Comparison of ENCODE assay signal across 27 cellular contexts in the genomic region with DNA sequence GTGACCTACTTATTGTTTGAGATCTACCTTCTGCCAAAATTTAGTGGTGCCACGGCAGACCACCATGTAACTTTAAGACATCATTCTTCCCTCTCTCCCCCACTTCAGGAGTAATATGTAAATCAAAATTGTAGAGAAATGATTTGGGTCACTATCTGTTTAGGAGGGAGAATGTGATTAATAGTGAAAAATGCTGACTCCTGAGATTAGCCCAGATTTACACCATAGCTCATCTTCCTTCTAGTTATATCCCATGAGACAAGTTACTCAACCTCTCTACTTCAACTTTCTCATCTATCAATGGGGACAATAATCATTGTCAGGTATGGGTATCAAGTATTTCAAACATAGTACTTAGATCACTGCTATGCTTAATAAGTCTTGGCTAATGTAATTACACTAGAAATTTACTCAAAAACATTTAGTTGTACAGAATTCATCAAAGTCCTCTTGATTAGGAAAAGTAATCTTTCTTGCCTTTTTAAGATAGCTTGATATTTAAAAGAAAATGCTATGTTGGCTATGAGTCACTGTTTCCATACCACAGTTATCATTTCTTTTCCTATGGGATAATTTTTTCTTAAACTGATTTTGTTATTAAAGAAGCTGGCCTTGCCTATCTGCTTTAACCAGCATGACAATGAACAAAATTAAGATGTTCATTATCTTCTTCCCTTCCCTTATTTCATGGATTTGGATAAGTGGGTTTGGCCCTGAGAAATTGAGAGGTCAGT.
"Had no signal": no experiment of that assay in that cellular context is flagged by ENCODE, and none has a peak within 500 bp of the region (broad histone marks: within the 10 kb centered on the region; RNA-seq: fewer than 3 reads in every experiment).

No MANE protein-coding gene starts in this region.

- H3K36me3 ChIP-seq: SJCRH30, WERI-Rb-1 had no signal

- H3K27me3 ChIP-seq: body of pancreas, SJCRH30 had no signal

- H3K9me3 ChIP-seq: body of pancreas, SJCRH30, SK-N-SH had no signal

- H3K36me3 Mint-ChIP-seq: activated naive CD4-positive, alpha-beta T cell treated with anti-CD3 and anti-CD28 coated beads, Interleukin-2, amount 10 ng/mL, durations not matched to agents 7 days and 5 days; activated naive CD8-positive, alpha-beta T cell treated with anti-CD3 and anti-CD28 coated beads for 36 hours had no signal

- H3K4me1 Mint-ChIP-seq: activated CD4-positive, alpha-beta memory T cell treated with anti-CD3 and anti-CD28 coated beads, Interleukin-2, amount 10 ng/mL, durations not matched to agents 7 days and 5 days; activated CD4-positive, alpha-beta T cell treated with anti-CD3 and anti-CD28 coated beads for 36 hours; activated naive CD4-positive, alpha-beta T cell treated with anti-CD3 and anti-CD28 coated beads, Interleukin-2, amount 10 ng/mL, durations not matched to agents 7 days and 5 days; activated naive CD8-positive, alpha-beta T cell treated with anti-CD3 and anti-CD28 coated beads for 36 hours; activated T-helper 17 cell treated with anti-CD3 and anti-CD28 coated beads, Interleukin-2, amount 50 U/mL, for 72 hours; central memory CD8-positive, alpha-beta T cell had no signal

- H3K9me3 Mint-ChIP-seq: activated naive CD4-positive, alpha-beta T cell treated with anti-CD3 and anti-CD28 coated beads, Interleukin-2, amount 10 ng/mL, durations not matched to agents 7 days and 5 days; activated naive CD8-positive, alpha-beta T cell treated with anti-CD3 and anti-CD28 coated beads for 36 hours; activated T-helper 17 cell treated with anti-CD3 and anti-CD28 coated beads, Interleukin-2, amount 50 U/mL, for 72 hours; central memory CD8-positive, alpha-beta T cell had no signal

- H3K27ac ChIP-seq: body of pancreas, SJCRH30, WERI-Rb-1 had no signal

- H3K4me3 ChIP-seq: body of pancreas, SJCRH30 had no signal

- H3K27ac Mint-ChIP-seq: activated CD4-positive, alpha-beta memory T cell treated with anti-CD3 and anti-CD28 coated beads, Interleukin-2, amount 10 ng/mL, durations not matched to agents 7 days and 5 days; activated CD4-positive, alpha-beta T cell treated with anti-CD3 and anti-CD28 coated beads for 36 hours; activated naive CD4-positive, alpha-beta T cell treated with anti-CD3 and anti-CD28 coated beads, Interleukin-2, amount 10 ng/mL, durations not matched to agents 7 days and 5 days; activated naive CD8-positive, alpha-beta T cell treated with anti-CD3 and anti-CD28 coated beads for 36 hours; activated T-helper 17 cell treated with anti-CD3 and anti-CD28 coated beads, Interleukin-2, amount 50 U/mL, for 72 hours had no signal

- H3K27me3 Mint-ChIP-seq: activated CD4-positive, alpha-beta memory T cell treated with anti-CD3 and anti-CD28 coated beads, Interleukin-2, amount 10 ng/mL, durations not matched to agents 7 days and 5 days; activated CD4-positive, alpha-beta T cell treated with anti-CD3 and anti-CD28 coated beads for 36 hours; activated naive CD4-positive, alpha-beta T cell treated with anti-CD3 and anti-CD28 coated beads, Interleukin-2, amount 10 ng/mL, durations not matched to agents 7 days and 5 days; activated naive CD8-positive, alpha-beta T cell treated with anti-CD3 and anti-CD28 coated beads for 36 hours; activated T-helper 17 cell treated with anti-CD3 and anti-CD28 coated beads, Interleukin-2, amount 50 U/mL, for 72 hours; central memory CD8-positive, alpha-beta T cell had no signal

- DNase-seq: activated CD4-positive, alpha-beta memory T cell treated with anti-CD3 and anti-CD28 coated beads, Interleukin-2, amount 10 ng/mL, durations not matched to agents 7 days and 5 days; activated CD4-positive, alpha-beta T cell treated with anti-CD3 and anti-CD28 coated beads for 36 hours; activated CD4-positive, alpha-beta T cell treated with anti-CD3 and anti-CD28 coated beads, Interleukin-2, amount 50 U/mL, for 1 hour; activated gamma-delta T cell treated with Interleukin-2 at 50 U/mL for 16 hours; activated naive CD4-positive, alpha-beta T cell treated with anti-CD3 and anti-CD28 coated beads, Interleukin-2, amount 10 ng/mL, durations not matched to agents 7 days and 5 days; activated naive CD8-positive, alpha-beta T cell treated with anti-CD3 and anti-CD28 coated beads for 36 hours; activated T-cell treated with anti-CD3 and anti-CD28 coated beads for 4 hours; activated T-cell treated with anti-CD3 and anti-CD28 coated beads, Interleukin-2, amount 50 U/mL, for 48 hours; anterior cingulate cortex; body of pancreas; MM.1S; NCI-H1105; NCI-H1436; NCI-H1694 treated with DMSO at 0.1 percent for 48 hours; NCI-H2029 treated with DMSO at 0.1 percent for 48 hours; NCI-H345; NCI-H510A; NCI-H526 treated with DMSO at 0.1 percent for 48 hours; NK-92 treated with Interleukin-12 subunit alpha and Interleukin-12 subunit beta, amount 100 ng/mL, for 24 hours; OCI-M1; RPMI8226; SJCRH30; SK-N-SH; T-helper 1 cell; WERI-Rb-1 had no signal

- H3K4me3 Mint-ChIP-seq: activated CD4-positive, alpha-beta memory T cell treated with anti-CD3 and anti-CD28 coated beads, Interleukin-2, amount 10 ng/mL, durations not matched to agents 7 days and 5 days; activated CD4-positive, alpha-beta T cell treated with anti-CD3 and anti-CD28 coated beads for 36 hours; activated naive CD4-positive, alpha-beta T cell treated with anti-CD3 and anti-CD28 coated beads, Interleukin-2, amount 10 ng/mL, durations not matched to agents 7 days and 5 days; activated naive CD8-positive, alpha-beta T cell treated with anti-CD3 and anti-CD28 coated beads for 36 hours; activated T-helper 17 cell treated with anti-CD3 and anti-CD28 coated beads, Interleukin-2, amount 50 U/mL, for 72 hours; central memory CD8-positive, alpha-beta T cell had no signal

- H3K4me1 ChIP-seq: body of pancreas had no signal
